In genomic region chr4:118034061-118034785, GRCh38 we compare ENCODE assay signal across 8 cellular contexts. TPM values are rescaled to one million over a fixed set of nuclear protein-coding genes. Genes with fewer than 3 reads are reported as not detected.
DNase-seq lines count a peak whose midpoint lies in the region; ATAC-seq and TF ChIP-seq lines count a peak whose summit lies in the region.

Gene NDST3, plus strand, starts transcription at chr4:118034486. Its CDS starts 19,425 bp downstream, at chr4:118053911.

- TF ChIP-seq CTCF in ascending aorta (IDR thresholded peaks at IDR 0.05), result peak in 1 of 3 experiments; percentile 11

- DNase-seq in Ammon's horn (ENCODE audit: low spot score), result peak; percentile 95
- peak; percentile 91 for DNase-seq in NCI-H748 (lab: John Stamatoyannopoulos, UW; ENCODE audit: unreplicated experiment)
- no peak for DNase-seq in ascending aorta (ENCODE audit: low spot score in 2 of 2)
- DNase-seq in hypothalamus (lab: John Stamatoyannopoulos, UW), result peak in 46 of 51 donors; percentile 1 to 85 (median 48)
- DNase-seq in skeletal muscle cell (ENCODE audit: low read depth), result peak; percentile 2
- DNase-seq in effector CD8-positive, alpha-beta T cell (lab: John Stamatoyannopoulos, UW), result no peak

- ATAC-seq in GM18505 (IDR thresholded peaks at IDR 0.05; ENCODE audit: unreplicated experiment) (peak; percentile 64), HG03442 (IDR thresholded peaks at IDR 0.05; ENCODE audit: unreplicated experiment) (peak; percentile 61)

- TF ChIP-seq POLR2A in GM18505 (IDR thresholded peaks at IDR 0.05; ENCODE audit: borderline replicate concordance, extremely low read depth, insufficient read depth, insufficient read length), result no peak

- peaks cover 0 to 4% of the 10 kb centered on the region in 2 donors for H3K4me1 ChIP-seq in ascending aorta

- peaks cover 2% of the 10 kb centered on the region for H3K27me3 ChIP-seq in ascending aorta

- intact Hi-C loops in ascending aorta (cut with DNase I), result no loop called here

- no peaks in the 10 kb centered on the region for H3K36me3 ChIP-seq in ascending aorta

- H3K27ac ChIP-seq in ascending aorta, result no peak within 1 kb of the TSS

- H3K4me3 ChIP-seq in ascending aorta, result peak within 1 kb of the TSS; percentile 51 to 65
- peak within 1 kb of the TSS; percentile 55 for H3K4me3 ChIP-seq in skeletal muscle cell (ENCODE audit: low read depth, low read length)

- no peaks in the 10 kb centered on the region for H3K9me3 ChIP-seq in ascending aorta

RNA-seq across cellular contexts. Expression of gene NDST3, which starts in this region (rescaled TPM):
- total RNA-seq in ascending aorta, result not detected

Comparison
In these comparisons a context has a peak if more than half of its experiments do, and no peak if none do; other contexts are left out.
1. DNase-seq: peak in Ammon's horn (single experiment), NCI-H748 (single experiment), hypothalamus (46 of 51) and skeletal muscle cell (single experiment); none in ascending aorta (0 of 2) and effector CD8-positive, alpha-beta T cell (single experiment).